In genomic region chr13:43551897-43552456, GRCh38 we compare ENCODE assay signal across 20 cellular contexts.
"Had no signal": no experiment of that assay in that cellular context is flagged by ENCODE, and none has a peak within 500 bp of the region (broad histone marks: within the 10 kb centered on the region; RNA-seq: fewer than 3 reads in every experiment).

No MANE protein-coding gene starts in this region.

- H3K4me3 ChIP-seq: ascending aorta, gastrocnemius medialis, heart right ventricle, right lobe of liver, suprapubic skin, transverse colon had no signal

- H3K4me1 ChIP-seq: ascending aorta, right lobe of liver, suprapubic skin had no signal

- H3K27me3 ChIP-seq: ascending aorta, gastrocnemius medialis, heart right ventricle, right lobe of liver, suprapubic skin, transverse colon had no signal

- DNase-seq: activated CD4-positive, alpha-beta T cell treated with anti-CD3 and anti-CD28 coated beads, Interleukin-2, amount 50 U/mL, for 1 hour; activated CD8-positive, alpha-beta memory T cell treated with anti-CD3 and anti-CD28 coated beads, Interleukin-2, amount 50 U/mL, for 48 hours; activated effector memory CD4-positive, alpha-beta T cell treated with anti-CD3 and anti-CD28 coated beads, Interleukin-2, amount 50 U/mL, for 16 hours; activated T-cell treated with anti-CD3 and anti-CD28 coated beads, Interleukin-2, amount 50 U/mL, for 48 hours; effector CD4-positive, alpha-beta T cell; gastrocnemius medialis; heart right ventricle; left ventricle myocardium superior; naive B cell; right lobe of liver; small intestine; stimulated activated CD4-positive, alpha-beta T cell treated with anti-CD3 and anti-CD28 coated beads, Interleukin-15, amount 100 ng/mL, for 24 hours; stimulated activated CD4-positive, alpha-beta T cell treated with anti-CD3 and anti-CD28 coated beads, Interleukin-2, amount 100 ng/mL, for 48 hours; stimulated activated naive CD8-positive, alpha-beta T cell treated with anti-CD3 and anti-CD28 coated beads, Interleukin-15, amount 100 ng/mL, for 72 hours; T1000; transverse colon had no signal

- FAIRE-seq: bronchial epithelial cell, small intestine had no signal

- H3K9me3 ChIP-seq: ascending aorta, gastrocnemius medialis, heart right ventricle, right lobe of liver, suprapubic skin, transverse colon had no signal

- ATAC-seq: esophagus mucosa; gastrocnemius medialis; heart right ventricle; left ventricle myocardium superior; right lobe of liver; stimulated activated naive CD8-positive, alpha-beta T cell treated with anti-CD3 and anti-CD28 coated beads, Interleukin-15, amount 100 ng/mL, for 72 hours had no signal

- H3K27ac ChIP-seq: ascending aorta, gastrocnemius medialis, heart right ventricle, right lobe of liver, suprapubic skin, transverse colon had no signal

- H3K36me3 ChIP-seq: ascending aorta, gastrocnemius medialis, heart right ventricle, right lobe of liver, suprapubic skin, transverse colon had no signal
